1 cellular context compared by ENCODE assay signal in the genomic region with DNA sequence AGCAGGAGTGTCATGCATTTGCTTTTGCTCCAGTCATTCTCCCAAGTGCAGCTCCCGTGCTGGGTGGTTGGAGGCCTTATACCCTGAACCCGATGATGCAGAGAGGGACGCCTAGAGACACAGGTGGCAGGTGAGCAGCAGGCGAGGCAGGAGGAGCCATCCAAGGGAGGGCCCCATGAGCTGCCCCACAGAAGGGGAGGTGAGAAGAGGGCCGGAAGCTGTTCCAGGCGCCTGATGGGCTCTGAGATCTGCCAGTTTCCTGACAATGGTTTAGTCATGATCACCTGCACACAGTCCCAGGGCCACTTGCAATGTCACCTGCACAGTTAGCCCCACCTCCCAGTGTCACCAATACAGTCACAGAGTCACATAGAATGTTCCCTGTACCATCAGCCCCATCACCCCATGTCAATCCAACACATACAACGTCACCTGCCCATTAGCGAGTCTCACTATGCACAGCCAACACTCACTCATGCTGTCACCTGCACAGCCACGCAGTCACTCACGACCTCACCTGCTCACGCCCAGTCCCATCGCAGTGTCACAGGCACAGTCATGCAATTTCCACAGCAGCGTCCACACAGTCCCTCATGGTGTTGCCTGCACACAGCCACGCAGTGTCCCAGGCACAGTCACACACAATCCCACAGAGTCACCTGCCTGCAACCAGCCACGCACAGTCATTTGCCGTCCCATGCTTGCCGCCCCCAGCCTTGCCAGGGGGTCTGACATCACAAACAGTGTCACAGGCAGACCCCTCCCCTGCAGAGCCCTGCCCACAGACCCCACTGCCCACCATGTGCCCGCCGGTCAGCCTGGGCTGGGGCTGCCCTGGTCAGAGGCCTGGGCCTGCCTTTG.
TF ChIP-seq lines count a peak whose summit lies in the region.

No MANE protein-coding gene starts in this region.

TF ChIP-seq in IMR-90, 13 proteins besides CTCF, POLR2A, EP300 and RAD21 (continued from another document):
- TF ChIP-seq CHD1 (IDR thresholded peaks at IDR 0.05; ENCODE audit: low read depth, low read length) = no peak
- TF ChIP-seq MXI1 (IDR thresholded peaks at IDR 0.05; ENCODE audit: borderline replicate concordance, low read depth, low read length) = no peak
- no peak for TF ChIP-seq RFX5 (IDR thresholded peaks at IDR 0.05; ENCODE audit: low read depth, low read length)
- TF ChIP-seq CEBPB (IDR thresholded peaks at IDR 0.05; ENCODE audit: low read depth, low read length) = no peak
- TF ChIP-seq MAFK (IDR thresholded peaks at IDR 0.05; ENCODE audit: low read depth, low read length) = no peak
- TF ChIP-seq, protein P1, sequence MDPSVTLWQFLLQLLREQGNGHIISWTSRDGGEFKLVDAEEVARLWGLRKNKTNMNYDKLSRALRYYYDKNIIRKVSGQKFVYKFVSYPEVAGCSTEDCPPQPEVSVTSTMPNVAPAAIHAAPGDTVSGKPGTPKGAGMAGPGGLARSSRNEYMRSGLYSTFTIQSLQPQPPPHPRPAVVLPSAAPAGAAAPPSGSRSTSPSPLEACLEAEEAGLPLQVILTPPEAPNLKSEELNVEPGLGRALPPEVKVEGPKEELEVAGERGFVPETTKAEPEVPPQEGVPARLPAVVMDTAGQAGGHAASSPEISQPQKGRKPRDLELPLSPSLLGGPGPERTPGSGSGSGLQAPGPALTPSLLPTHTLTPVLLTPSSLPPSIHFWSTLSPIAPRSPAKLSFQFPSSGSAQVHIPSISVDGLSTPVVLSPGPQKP (IDR thresholded peaks at IDR 0.05; ENCODE audit: borderline replicate concordance, low read depth, low read length) = no peak
- no peak for TF ChIP-seq FOS (IDR thresholded peaks at IDR 0.05; ENCODE audit: low read depth, low read length)
